1 cellular context compared by ENCODE assay signal in genomic region chr17:74472890-74473289, GRCh38.
TF ChIP-seq lines count a peak whose summit lies in the region.

No MANE protein-coding gene starts in this region.

TF ChIP-seq in GM12878, 131 proteins besides CTCF, POLR2A, EP300 and RAD21:
- no peak for TF ChIP-seq BHLHE40 (IDR thresholded peaks at IDR 0.05; ENCODE audit: borderline replicate concordance in 1 of 2, low read depth in 2 of 2, low read length in 1 of 2)
- TF ChIP-seq SMC3 (IDR thresholded peaks at IDR 0.05; ENCODE audit: borderline replicate concordance, low read length), result no peak
TF ChIP-seq in GM12878: peak in this region for 0.
